8 cellular contexts compared by ENCODE assay signal in the genomic region with DNA sequence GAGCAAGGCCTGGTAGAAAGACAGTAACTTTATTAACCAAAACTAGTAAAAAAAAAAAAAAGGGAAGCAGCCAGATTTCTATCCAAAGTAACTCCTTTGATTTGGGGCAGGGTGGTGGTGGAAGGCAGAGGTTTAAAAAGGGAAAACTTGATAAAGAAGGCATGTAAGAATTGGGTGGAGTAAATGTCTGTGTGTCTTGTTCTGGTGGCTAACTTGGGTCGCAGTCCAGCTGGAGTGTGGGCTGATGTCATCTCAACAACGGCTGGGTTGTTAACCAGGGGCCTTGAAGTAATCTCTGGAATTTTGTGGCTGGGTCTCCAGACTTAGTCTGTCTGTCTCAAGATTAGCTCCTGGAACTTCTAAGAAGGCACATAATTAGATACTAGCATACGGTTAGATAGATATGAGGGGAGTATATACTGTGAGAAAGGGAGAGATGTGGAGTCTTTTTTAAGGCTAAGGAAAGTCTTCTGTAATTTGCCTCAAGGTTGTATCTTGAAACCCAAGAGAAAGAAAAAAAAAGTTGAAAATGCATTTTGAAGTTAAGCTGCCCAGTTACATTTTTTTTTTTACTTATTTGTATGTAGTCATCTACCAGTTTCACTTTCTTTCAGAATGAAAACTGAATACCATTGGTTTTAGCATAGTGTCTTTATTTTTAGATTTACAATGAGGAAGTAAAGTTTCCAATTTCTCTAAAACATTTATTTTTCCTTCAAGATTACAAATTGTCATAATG. TPM values are rescaled to one million over a fixed set of nuclear protein-coding genes. Genes with fewer than 3 reads are reported as not detected.
DNase-seq lines count a peak whose midpoint lies in the region; ATAC-seq lines count a peak whose summit lies in the region.

No MANE protein-coding gene starts in this region.

- DNase-seq in M059J (ENCODE audit: low read depth) (peak; percentile 63), fibroblast of peridontal ligament (ENCODE audit: extremely low read depth) (peak; percentile 73), NCI-H2029 (lab: John Stamatoyannopoulos, UW) (no peak), DMS153 (lab: John Stamatoyannopoulos, UW) (no peak), NCI-H2171 treated with DMSO at 0.1 percent for 48 hours (lab: John Stamatoyannopoulos, UW) (no peak), SW 1271 (lab: John Stamatoyannopoulos, UW) (no peak)

- ATAC-seq in GM18498 (IDR thresholded peaks at IDR 0.05; ENCODE audit: unreplicated experiment): peak; percentile 84
- peak; percentile 87 for ATAC-seq in GM21723 (IDR thresholded peaks at IDR 0.05; ENCODE audit: unreplicated experiment)

RNA-seq across cellular contexts. Expression of a gene that starts 48.3 kb away (rescaled TPM):
- 4.4 and 8.9 TPM in 2 replicates for total RNA-seq in M059J (2014; rRNA removed; shearing (Covaris generic))

Comparison
In these comparisons a context has a peak if more than half of its experiments do, and no peak if none do; other contexts are left out.
1. DNase-seq: peak in M059J (single experiment) and fibroblast of peridontal ligament (single experiment); none in NCI-H2029 (single experiment), DMS153 (single experiment), NCI-H2171 treated with DMSO at 0.1 percent for 48 hours (single experiment) and SW 1271 (0 of 2).